ENCODE assay signal across 11 cellular contexts in genomic region chr15:68272797-68273271, GRCh38. TPM values are rescaled to one million over a fixed set of nuclear protein-coding genes. Genes with fewer than 3 reads are reported as not detected.
DNase-seq lines count a peak whose midpoint lies in the region; ATAC-seq and TF ChIP-seq lines count a peak whose summit lies in the region.
"Had no signal": no experiment of that assay in that cellular context is flagged by ENCODE, and none has a peak within 500 bp of the region (broad histone marks: within the 10 kb centered on the region; RNA-seq: fewer than 3 reads in every experiment).

No MANE protein-coding gene starts in this region.

- H3K27ac ChIP-seq in muscle layer of duodenum (ENCODE audit: low read length) = peak overlapping the region; percentile 89

- H3K27me3 Mint-ChIP-seq in endothelial cell (ENCODE audit: unreplicated experiment) = no peaks in the 10 kb centered on the region
- H3K27me3 Mint-ChIP-seq in stimulated activated naive CD8-positive, alpha-beta T cell treated with anti-CD3 and anti-CD28 coated beads, Interleukin-15, amount 100 ng/mL, for 72 hours = peaks cover 3% of the 10 kb centered on the region

- H3K4me3 ChIP-seq in muscle layer of duodenum (ENCODE audit: low read depth in 1 of 2, low read length in 2 of 2) = no peak overlapping the region

- no peak overlapping the region for H3K27ac Mint-ChIP-seq in endothelial cell (ENCODE audit: unreplicated experiment)
- H3K27ac Mint-ChIP-seq in stimulated activated naive CD8-positive, alpha-beta T cell treated with anti-CD3 and anti-CD28 coated beads, Interleukin-15, amount 100 ng/mL, for 72 hours = peak overlapping the region in 1 of 2 donors; percentile 43
- H3K27ac Mint-ChIP-seq: activated CD4-positive, alpha-beta T cell treated with anti-CD3 and anti-CD28 coated beads, Interleukin-2, amount 10 ng/mL, durations not matched to agents 24 days and 14 days had no signal

- no peaks in the 10 kb centered on the region for H3K27me3 ChIP-seq in muscle layer of duodenum (ENCODE audit: low read depth, low read length)

- H3K36me3 ChIP-seq in muscle layer of duodenum (ENCODE audit: control insufficient read depth in 1 of 2, insufficient read depth in 2 of 2, low read length in 2 of 2) = peaks cover 0 to 6% of the 10 kb centered on the region in 2 donors

- no peaks in the 10 kb centered on the region for H3K36me3 Mint-ChIP-seq in endothelial cell (ENCODE audit: low read depth, unreplicated experiment)

- TF ChIP-seq CTCF in endothelial cell (IDR thresholded peaks at IDR 0.05; ENCODE audit: unreplicated experiment) = no peak

- peaks cover 35% of the 10 kb centered on the region for H3K4me1 Mint-ChIP-seq in endothelial cell (ENCODE audit: unreplicated experiment)
- H3K4me1 Mint-ChIP-seq in stimulated activated naive CD8-positive, alpha-beta T cell treated with anti-CD3 and anti-CD28 coated beads, Interleukin-15, amount 100 ng/mL, for 72 hours = peaks cover 14% of the 10 kb centered on the region

- ATAC-seq in stimulated activated naive CD8-positive, alpha-beta T cell treated with anti-CD3 and anti-CD28 coated beads, Interleukin-15, amount 100 ng/mL, for 72 hours = no peak
- ATAC-seq in GM21786 (IDR thresholded peaks at IDR 0.05; ENCODE audit: unreplicated experiment) = no peak

- no peaks in the 10 kb centered on the region for H3K9me3 ChIP-seq in muscle layer of duodenum (ENCODE audit: control insufficient read depth in 1 of 2, low read length in 2 of 2)

- H3K9me3 Mint-ChIP-seq in endothelial cell (ENCODE audit: unreplicated experiment) = no peaks in the 10 kb centered on the region
- H3K9me3 Mint-ChIP-seq in stimulated activated naive CD8-positive, alpha-beta T cell treated with anti-CD3 and anti-CD28 coated beads, Interleukin-15, amount 100 ng/mL, for 72 hours = no peaks in the 10 kb centered on the region
- H3K9me3 Mint-ChIP-seq: activated CD4-positive, alpha-beta T cell treated with anti-CD3 and anti-CD28 coated beads, Interleukin-2, amount 10 ng/mL, durations not matched to agents 24 days and 14 days had no signal

- H3K4me3 Mint-ChIP-seq in endothelial cell (ENCODE audit: unreplicated experiment) = peak overlapping the region; percentile 18
- no peak overlapping the region for H3K4me3 Mint-ChIP-seq in stimulated activated naive CD8-positive, alpha-beta T cell treated with anti-CD3 and anti-CD28 coated beads, Interleukin-15, amount 100 ng/mL, for 72 hours
- H3K4me3 Mint-ChIP-seq: activated CD4-positive, alpha-beta T cell treated with anti-CD3 and anti-CD28 coated beads, Interleukin-2, amount 10 ng/mL, durations not matched to agents 24 days and 14 days had no signal

- peaks cover 10% of the 10 kb centered on the region in 2 donors for H3K4me1 ChIP-seq in muscle layer of duodenum (ENCODE audit: control insufficient read depth in 1 of 2, insufficient read depth in 2 of 2, low read length in 2 of 2)

- DNase-seq in A172 (ENCODE audit: low spot score) (peak; percentile 38), LHCN-M2 (ENCODE audit: low read depth) (peak; percentile 66), endothelial cell (ENCODE audit: low spot score) (no peak), dedifferentiated amniotic fluid mesenchymal stem cell (ENCODE audit: extremely low spot score) (no peak)
- DNase-seq in activated CD8-positive, alpha-beta memory T cell treated with anti-CD3 and anti-CD28 coated beads, Interleukin-2, amount 50 U/mL, for 4 hours = no peak
- DNase-seq in stimulated activated naive CD8-positive, alpha-beta T cell treated with anti-CD3 and anti-CD28 coated beads, Interleukin-15, amount 100 ng/mL, for 72 hours = no peak
- DNase-seq: ACHN; activated CD4-positive, alpha-beta T cell treated with anti-CD3 and anti-CD28 coated beads, Interleukin-2, amount 10 ng/mL, durations not matched to agents 24 days and 14 days; GDM1 had no signal

RNA-seq across cellular contexts. Expression of gene FEM1B, which starts 4.7 kb away (rescaled TPM):
- total RNA-seq in A172 (2014; rRNA removed; shearing (Covaris generic)) = 24.7 and 26.9 TPM in 2 replicates
- 28.0 and 32.2 TPM in 2 replicates for total RNA-seq in LHCN-M2 (2014; rRNA removed)
- polyA plus RNA-seq in LHCN-M2 (2012) = 8.9 TPM
- 47.8 TPM for total RNA-seq in endothelial cell (ENCODE audit: unreplicated experiment)

RNA-seq across cellular contexts. Expression of gene CLN6, which starts 43.3 kb away (rescaled TPM):
- 22.8 and 26.1 TPM in 2 replicates for total RNA-seq in A172 (2014; rRNA removed; shearing (Covaris generic))
- total RNA-seq in LHCN-M2 (2014; rRNA removed) (34.9 and 40.9 TPM in 2 replicates), endothelial cell (ENCODE audit: unreplicated experiment) (42.1 TPM)
- 28.8 TPM for polyA plus RNA-seq in LHCN-M2 (2012)

Comparison
In these comparisons a context has a peak if more than half of its experiments do, and no peak if none do; other contexts are left out.
1. DNase-seq: peak in A172 (single experiment) and LHCN-M2 (single experiment); none in endothelial cell (single experiment), activated CD8-positive, alpha-beta memory T cell treated with anti-CD3 and anti-CD28 coated beads, Interleukin-2, amount 50 U/mL, for 4 hours (single experiment), stimulated activated naive CD8-positive, alpha-beta T cell treated with anti-CD3 and anti-CD28 coated beads, Interleukin-15, amount 100 ng/mL, for 72 hours (0 of 2) and dedifferentiated amniotic fluid mesenchymal stem cell (single experiment).